10 cellular contexts compared by ENCODE assay signal in the genomic region with DNA sequence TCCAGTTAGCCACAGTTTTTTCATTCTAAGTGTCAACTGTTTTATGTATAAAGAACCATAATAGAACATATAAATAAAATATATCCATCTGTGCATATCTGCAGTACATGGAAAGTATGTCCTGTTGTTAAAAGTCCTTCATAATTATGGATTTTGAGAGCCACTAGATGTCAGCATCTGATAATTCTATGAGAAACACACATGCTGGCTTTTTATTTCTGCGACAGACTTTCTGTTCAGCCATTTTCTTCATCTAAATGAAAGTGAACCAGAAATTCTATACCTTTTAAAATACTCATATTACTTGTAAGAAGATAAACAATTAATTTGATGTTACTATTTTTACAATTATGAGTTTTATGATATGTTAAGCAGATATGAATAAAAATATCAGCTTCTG.
DNase-seq lines count a peak whose midpoint lies in the region; ATAC-seq and TF ChIP-seq lines count a peak whose summit lies in the region.
"Had no signal": no experiment of that assay in that cellular context is flagged by ENCODE, and none has a peak within 500 bp of the region (broad histone marks: within the 10 kb centered on the region; RNA-seq: fewer than 3 reads in every experiment).

No MANE protein-coding gene starts in this region.

- H3K4me1 ChIP-seq in GM23338 (ENCODE audit: insufficient read depth), result peaks cover 14% of the 10 kb centered on the region

- no peak overlapping the region for H3K4me2 ChIP-seq in GM23338

- H3K36me3 ChIP-seq in GM23338 (ENCODE audit: insufficient read depth), result no peaks in the 10 kb centered on the region

- peaks cover 20% of the 10 kb centered on the region for H3K4me1 Mint-ChIP-seq in GM23338

- H3K36me3 Mint-ChIP-seq in GM23338 (ENCODE audit: low read depth), result no peaks in the 10 kb centered on the region

- H2AFZ ChIP-seq in GM23338, result no peak overlapping the region

- intact Hi-C loops in dorsolateral prefrontal cortex (cut with DNase I), result loop anchor here (5.0 kb wide), 6 partner anchors 62 to 782 kb away; a partner anchor contains a TSS

- no peak overlapping the region for H3K4me3 ChIP-seq in GM23338
- H3K4me3 ChIP-seq in dorsolateral prefrontal cortex, result peak overlapping the region in 4 of 59 donors; percentile 0 to 28 (median 14)

- no peaks in the 10 kb centered on the region for H4K20me1 ChIP-seq in GM23338 (replicated peaks; ENCODE audit: insufficient read depth)

- H3K4me3 Mint-ChIP-seq in GM23338, result no peak overlapping the region

- DNase-seq in GM23338 (ENCODE audit: low spot score) (peak; percentile 36), NCI-H526 (lab: John Stamatoyannopoulos, UW) (peak; percentile 12 to 46), dorsolateral prefrontal cortex (no peak), renal cortical epithelial cell (ENCODE audit: low read depth) (peak; percentile 16), NCI-H187 (lab: John Stamatoyannopoulos, UW) (no peak), mucosa of gallbladder (ENCODE audit: low spot score) (no peak)
- DNase-seq: stimulated activated CD4-positive, alpha-beta T cell treated with anti-CD3 and anti-CD28 coated beads, Interleukin-1b, Interleukin-23, amount 100 ng/mL, for 48 hours had no signal

- no peak for ATAC-seq in GM23338
- no peak for ATAC-seq in GM18519 (IDR thresholded peaks at IDR 0.05; ENCODE audit: low FRiP score, unreplicated experiment)
- no peak for ATAC-seq in GM19324 (IDR thresholded peaks at IDR 0.05; ENCODE audit: low FRiP score, unreplicated experiment)
- ATAC-seq: esophagus mucosa had no signal

- H3K27me3 ChIP-seq in GM23338 (ENCODE audit: insufficient read depth) (no peaks in the 10 kb centered on the region), dorsolateral prefrontal cortex (no peaks in the 10 kb centered on the region)

- TF ChIP-seq CTCF in GM23338 (conservative IDR thresholded peaks at IDR 0.05; ENCODE audit: low read depth in 2 of 2) (peak; percentile 52 to 61), dorsolateral prefrontal cortex (IDR thresholded peaks at IDR 0.05 in 54 of 56, conservative IDR thresholded peaks at IDR 0.05 in 2 of 56; ENCODE audit: low read depth in 1 of 56, partially characterized antibody in 56 of 56) (peak; percentile 49 to 84 (median 65))

- H3K27ac Mint-ChIP-seq in GM23338, result no peak overlapping the region

- H3K27me3 Mint-ChIP-seq in GM23338 (ENCODE audit: insufficient read depth, low read depth, poor library complexity), result peaks cover 2% of the 10 kb centered on the region

- H3K27ac ChIP-seq in GM23338 (ENCODE audit: low read depth) (no peak overlapping the region), dorsolateral prefrontal cortex (peak overlapping the region in 53 of 59 donors; percentile 22 to 88 (median 76))

- H3K79me2 ChIP-seq in GM23338 (replicated peaks; ENCODE audit: insufficient read depth), result no peaks in the 10 kb centered on the region

- no peaks in the 10 kb centered on the region for H3F3A ChIP-seq in GM23338 (replicated peaks; ENCODE audit: low read depth)

- no peaks in the 10 kb centered on the region for H3K9me3 Mint-ChIP-seq in GM23338

- no peaks in the 10 kb centered on the region for H3K9me2 ChIP-seq in GM23338 (ENCODE audit: insufficient read depth)

TF ChIP-seq in GM23338, 12 proteins besides CTCF, POLR2A, EP300 and RAD21 (continues in another document):
- TF ChIP-seq, protein P1, sequence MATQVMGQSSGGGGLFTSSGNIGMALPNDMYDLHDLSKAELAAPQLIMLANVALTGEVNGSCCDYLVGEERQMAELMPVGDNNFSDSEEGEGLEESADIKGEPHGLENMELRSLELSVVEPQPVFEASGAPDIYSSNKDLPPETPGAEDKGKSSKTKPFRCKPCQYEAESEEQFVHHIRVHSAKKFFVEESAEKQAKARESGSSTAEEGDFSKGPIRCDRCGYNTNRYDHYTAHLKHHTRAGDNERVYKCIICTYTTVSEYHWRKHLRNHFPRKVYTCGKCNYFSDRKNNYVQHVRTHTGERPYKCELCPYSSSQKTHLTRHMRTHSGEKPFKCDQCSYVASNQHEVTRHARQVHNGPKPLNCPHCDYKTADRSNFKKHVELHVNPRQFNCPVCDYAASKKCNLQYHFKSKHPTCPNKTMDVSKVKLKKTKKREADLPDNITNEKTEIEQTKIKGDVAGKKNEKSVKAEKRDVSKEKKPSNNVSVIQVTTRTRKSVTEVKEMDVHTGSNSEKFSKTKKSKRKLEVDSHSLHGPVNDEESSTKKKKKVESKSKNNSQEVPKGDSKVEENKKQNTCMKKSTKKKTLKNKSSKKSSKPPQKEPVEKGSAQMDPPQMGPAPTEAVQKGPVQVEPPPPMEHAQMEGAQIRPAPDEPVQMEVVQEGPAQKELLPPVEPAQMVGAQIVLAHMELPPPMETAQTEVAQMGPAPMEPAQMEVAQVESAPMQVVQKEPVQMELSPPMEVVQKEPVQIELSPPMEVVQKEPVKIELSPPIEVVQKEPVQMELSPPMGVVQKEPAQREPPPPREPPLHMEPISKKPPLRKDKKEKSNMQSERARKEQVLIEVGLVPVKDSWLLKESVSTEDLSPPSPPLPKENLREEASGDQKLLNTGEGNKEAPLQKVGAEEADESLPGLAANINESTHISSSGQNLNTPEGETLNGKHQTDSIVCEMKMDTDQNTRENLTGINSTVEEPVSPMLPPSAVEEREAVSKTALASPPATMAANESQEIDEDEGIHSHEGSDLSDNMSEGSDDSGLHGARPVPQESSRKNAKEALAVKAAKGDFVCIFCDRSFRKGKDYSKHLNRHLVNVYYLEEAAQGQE (IDR thresholded peaks at IDR 0.05; ENCODE audit: unreplicated experiment), result no peak
- no peak for TF ChIP-seq JUNB (IDR thresholded peaks at IDR 0.05; ENCODE audit: unreplicated experiment)
- no peak for TF ChIP-seq EZH2 (IDR thresholded peaks at IDR 0.05; ENCODE audit: low read depth, unreplicated experiment)
- TF ChIP-seq ZNF331 (CRISPR knock-in tag; IDR thresholded peaks at IDR 0.05; ENCODE audit: low read depth), result no peak
- TF ChIP-seq POLR2AphosphoS5 (IDR thresholded peaks at IDR 0.05; ENCODE audit: low read depth), result no peak
- no peak for TF ChIP-seq NANOG (IDR thresholded peaks at IDR 0.05; ENCODE audit: borderline replicate concordance)
- TF ChIP-seq EZH2phosphoT487 (IDR thresholded peaks at IDR 0.05; ENCODE audit: unreplicated experiment), result no peak
- TF ChIP-seq, protein P2, sequence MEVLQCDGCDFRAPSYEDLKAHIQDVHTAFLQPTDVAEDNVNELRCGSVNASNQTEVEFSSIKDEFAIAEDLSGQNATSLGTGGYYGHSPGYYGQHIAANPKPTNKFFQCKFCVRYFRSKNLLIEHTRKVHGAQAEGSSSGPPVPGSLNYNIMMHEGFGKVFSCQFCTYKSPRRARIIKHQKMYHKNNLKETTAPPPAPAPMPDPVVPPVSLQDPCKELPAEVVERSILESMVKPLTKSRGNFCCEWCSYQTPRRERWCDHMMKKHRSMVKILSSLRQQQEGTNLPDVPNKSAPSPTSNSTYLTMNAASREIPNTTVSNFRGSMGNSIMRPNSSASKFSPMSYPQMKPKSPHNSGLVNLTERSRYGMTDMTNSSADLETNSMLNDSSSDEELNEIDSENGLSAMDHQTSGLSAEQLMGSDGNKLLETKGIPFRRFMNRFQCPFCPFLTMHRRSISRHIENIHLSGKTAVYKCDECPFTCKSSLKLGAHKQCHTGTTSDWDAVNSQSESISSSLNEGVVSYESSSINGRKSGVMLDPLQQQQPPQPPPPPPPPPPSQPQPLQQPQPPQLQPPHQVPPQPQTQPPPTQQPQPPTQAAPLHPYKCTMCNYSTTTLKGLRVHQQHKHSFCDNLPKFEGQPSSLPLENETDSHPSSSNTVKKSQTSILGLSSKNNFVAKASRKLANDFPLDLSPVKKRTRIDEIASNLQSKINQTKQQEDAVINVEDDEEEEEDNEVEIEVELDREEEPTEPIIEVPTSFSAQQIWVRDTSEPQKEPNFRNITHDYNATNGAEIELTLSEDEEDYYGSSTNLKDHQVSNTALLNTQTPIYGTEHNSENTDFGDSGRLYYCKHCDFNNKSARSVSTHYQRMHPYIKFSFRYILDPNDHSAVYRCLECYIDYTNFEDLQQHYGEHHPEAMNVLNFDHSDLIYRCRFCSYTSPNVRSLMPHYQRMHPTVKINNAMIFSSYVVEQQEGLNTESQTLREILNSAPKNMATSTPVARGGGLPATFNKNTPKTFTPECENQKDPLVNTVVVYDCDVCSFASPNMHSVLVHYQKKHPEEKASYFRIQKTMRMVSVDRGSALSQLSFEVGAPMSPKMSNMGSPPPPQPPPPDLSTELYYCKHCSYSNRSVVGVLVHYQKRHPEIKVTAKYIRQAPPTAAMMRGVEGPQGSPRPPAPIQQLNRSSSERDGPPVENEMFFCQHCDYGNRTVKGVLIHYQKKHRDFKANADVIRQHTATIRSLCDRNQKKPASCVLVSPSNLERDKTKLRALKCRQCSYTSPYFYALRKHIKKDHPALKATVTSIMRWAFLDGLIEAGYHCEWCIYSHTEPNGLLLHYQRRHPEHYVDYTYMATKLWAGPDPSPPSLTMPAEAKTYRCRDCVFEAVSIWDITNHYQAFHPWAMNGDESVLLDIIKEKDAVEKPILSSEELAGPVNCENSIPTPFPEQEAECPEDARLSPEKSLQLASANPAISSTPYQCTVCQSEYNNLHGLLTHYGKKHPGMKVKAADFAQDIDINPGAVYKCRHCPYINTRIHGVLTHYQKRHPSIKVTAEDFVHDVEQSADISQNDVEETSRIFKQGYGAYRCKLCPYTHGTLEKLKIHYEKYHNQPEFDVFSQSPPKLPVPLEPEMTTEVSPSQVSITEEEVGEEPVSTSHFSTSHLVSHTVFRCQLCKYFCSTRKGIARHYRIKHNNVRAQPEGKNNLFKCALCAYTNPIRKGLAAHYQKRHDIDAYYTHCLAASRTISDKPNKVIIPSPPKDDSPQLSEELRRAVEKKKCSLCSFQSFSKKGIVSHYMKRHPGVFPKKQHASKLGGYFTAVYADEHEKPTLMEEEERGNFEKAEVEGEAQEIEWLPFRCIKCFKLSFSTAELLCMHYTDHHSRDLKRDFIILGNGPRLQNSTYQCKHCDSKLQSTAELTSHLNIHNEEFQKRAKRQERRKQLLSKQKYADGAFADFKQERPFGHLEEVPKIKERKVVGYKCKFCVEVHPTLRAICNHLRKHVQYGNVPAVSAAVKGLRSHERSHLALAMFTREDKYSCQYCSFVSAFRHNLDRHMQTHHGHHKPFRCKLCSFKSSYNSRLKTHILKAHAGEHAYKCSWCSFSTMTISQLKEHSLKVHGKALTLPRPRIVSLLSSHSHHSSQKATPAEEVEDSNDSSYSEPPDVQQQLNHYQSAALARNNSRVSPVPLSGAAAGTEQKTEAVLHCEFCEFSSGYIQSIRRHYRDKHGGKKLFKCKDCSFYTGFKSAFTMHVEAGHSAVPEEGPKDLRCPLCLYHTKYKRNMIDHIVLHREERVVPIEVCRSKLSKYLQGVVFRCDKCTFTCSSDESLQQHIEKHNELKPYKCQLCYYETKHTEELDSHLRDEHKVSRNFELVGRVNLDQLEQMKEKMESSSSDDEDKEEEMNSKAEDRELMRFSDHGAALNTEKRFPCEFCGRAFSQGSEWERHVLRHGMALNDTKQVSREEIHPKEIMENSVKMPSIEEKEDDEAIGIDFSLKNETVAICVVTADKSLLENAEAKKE (CRISPR knock-in tag; IDR thresholded peaks at IDR 0.05), result no peak
- no peak for TF ChIP-seq STAT1 (IDR thresholded peaks at IDR 0.05; ENCODE audit: unreplicated experiment)

Comparison
In these comparisons a context has a peak if more than half of its experiments do, and no peak if none do; other contexts are left out.
1. DNase-seq: peak in GM23338 (single experiment), NCI-H526 (2 of 2) and renal cortical epithelial cell (single experiment); none in dorsolateral prefrontal cortex (0 of 10), NCI-H187 (0 of 2) and mucosa of gallbladder (single experiment).